In the genomic region with DNA sequence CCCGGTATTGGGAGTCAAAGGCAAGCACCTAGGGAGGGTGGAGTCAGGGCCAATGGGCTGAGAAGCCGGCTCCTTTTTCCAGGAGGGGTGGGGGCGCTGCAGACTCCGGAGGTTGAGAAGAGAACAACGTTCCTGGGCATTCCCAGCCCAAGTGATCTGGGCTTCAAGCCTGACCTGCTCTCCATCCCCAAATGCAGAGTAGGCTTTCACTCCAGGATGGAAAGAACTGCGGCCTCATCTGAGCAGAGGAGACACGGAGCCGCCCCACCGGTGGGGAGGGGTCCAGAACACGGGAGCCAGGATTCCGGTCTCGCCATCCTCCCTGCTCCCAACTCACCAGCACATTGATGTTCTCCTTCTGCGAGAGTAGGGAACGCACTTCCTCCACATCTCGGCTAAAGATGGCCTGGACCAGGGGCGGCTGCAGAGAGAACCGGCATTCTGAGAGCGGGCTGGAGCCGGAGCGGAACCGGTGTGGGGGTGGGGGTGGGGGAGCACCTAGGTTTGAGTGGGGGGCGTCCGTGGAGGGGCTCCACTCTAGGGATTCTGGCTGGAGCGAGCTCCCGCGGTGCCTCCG, we compare ENCODE assay signal across 2 cellular contexts.
TF ChIP-seq lines count a peak whose summit lies in the region.

No MANE protein-coding gene starts in this region.

TF ChIP-seq in GM23338, 12 proteins besides CTCF, POLR2A, EP300 and RAD21 (continues in another document):
- TF ChIP-seq ZNF462 (CRISPR knock-in tag; IDR thresholded peaks at IDR 0.05) (no peak), ZNF331 (CRISPR knock-in tag; IDR thresholded peaks at IDR 0.05; ENCODE audit: low read depth) (no peak), EZH2 (IDR thresholded peaks at IDR 0.05; ENCODE audit: low read depth, unreplicated experiment) (no peak), REST (IDR thresholded peaks at IDR 0.05; ENCODE audit: unreplicated experiment) (no peak), ETS1 (IDR thresholded peaks at IDR 0.05) (no peak), ZNF114 (CRISPR knock-in tag; IDR thresholded peaks at IDR 0.05) (no peak), STAT1 (IDR thresholded peaks at IDR 0.05; ENCODE audit: unreplicated experiment) (no peak), POLR2AphosphoS5 (IDR thresholded peaks at IDR 0.05; ENCODE audit: low read depth) (no peak; the same call in none of the 2 replicates), NANOG (IDR thresholded peaks at IDR 0.05; ENCODE audit: borderline replicate concordance) (no peak)

TF ChIP-seq in HepG2, 621 proteins besides CTCF, POLR2A, EP300 and RAD21 (continues in another document):
- TF ChIP-seq GATA4 (IDR thresholded peaks at IDR 0.05; ENCODE audit: borderline replicate concordance, low read depth), result no peak
- TF ChIP-seq THAP9 (CRISPR knock-in tag; IDR thresholded peaks at IDR 0.05; ENCODE audit: borderline replicate concordance), result no peak
- TF ChIP-seq, protein P1, sequence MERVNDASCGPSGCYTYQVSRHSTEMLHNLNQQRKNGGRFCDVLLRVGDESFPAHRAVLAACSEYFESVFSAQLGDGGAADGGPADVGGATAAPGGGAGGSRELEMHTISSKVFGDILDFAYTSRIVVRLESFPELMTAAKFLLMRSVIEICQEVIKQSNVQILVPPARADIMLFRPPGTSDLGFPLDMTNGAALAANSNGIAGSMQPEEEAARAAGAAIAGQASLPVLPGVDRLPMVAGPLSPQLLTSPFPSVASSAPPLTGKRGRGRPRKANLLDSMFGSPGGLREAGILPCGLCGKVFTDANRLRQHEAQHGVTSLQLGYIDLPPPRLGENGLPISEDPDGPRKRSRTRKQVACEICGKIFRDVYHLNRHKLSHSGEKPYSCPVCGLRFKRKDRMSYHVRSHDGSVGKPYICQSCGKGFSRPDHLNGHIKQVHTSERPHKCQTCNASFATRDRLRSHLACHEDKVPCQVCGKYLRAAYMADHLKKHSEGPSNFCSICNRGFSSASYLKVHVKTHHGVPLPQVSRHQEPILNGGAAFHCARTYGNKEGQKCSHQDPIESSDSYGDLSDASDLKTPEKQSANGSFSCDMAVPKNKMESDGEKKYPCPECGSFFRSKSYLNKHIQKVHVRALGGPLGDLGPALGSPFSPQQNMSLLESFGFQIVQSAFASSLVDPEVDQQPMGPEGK (CRISPR knock-in tag; IDR thresholded peaks at IDR 0.05), result 0 out of 2 replicates have a peak, but pooled peaks have one; percentile 22
- TF ChIP-seq ZIK1 (CRISPR knock-in tag; IDR thresholded peaks at IDR 0.05; ENCODE audit: borderline replicate concordance, low read depth), result no peak
- TF ChIP-seq KDM5A (IDR thresholded peaks at IDR 0.05; ENCODE audit: borderline replicate concordance, low read length), result 0 out of 2 replicates have a peak, but pooled peaks have one; percentile 28
- TF ChIP-seq FOXM1 (CRISPR knock-in tag; IDR thresholded peaks at IDR 0.05), result no peak
- peak; percentile 48; the same call in 1 of the 2 replicates for TF ChIP-seq ZNF605 (CRISPR knock-in tag; IDR thresholded peaks at IDR 0.05)
- no peak for TF ChIP-seq KMT2A (CRISPR knock-in tag; IDR thresholded peaks at IDR 0.05)
- TF ChIP-seq ZNF333 (CRISPR knock-in tag; IDR thresholded peaks at IDR 0.05; ENCODE audit: borderline replicate concordance), result no peak
- TF ChIP-seq, protein P2, sequence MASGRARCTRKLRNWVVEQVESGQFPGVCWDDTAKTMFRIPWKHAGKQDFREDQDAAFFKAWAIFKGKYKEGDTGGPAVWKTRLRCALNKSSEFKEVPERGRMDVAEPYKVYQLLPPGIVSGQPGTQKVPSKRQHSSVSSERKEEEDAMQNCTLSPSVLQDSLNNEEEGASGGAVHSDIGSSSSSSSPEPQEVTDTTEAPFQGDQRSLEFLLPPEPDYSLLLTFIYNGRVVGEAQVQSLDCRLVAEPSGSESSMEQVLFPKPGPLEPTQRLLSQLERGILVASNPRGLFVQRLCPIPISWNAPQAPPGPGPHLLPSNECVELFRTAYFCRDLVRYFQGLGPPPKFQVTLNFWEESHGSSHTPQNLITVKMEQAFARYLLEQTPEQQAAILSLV (CRISPR knock-in tag; IDR thresholded peaks at IDR 0.05; ENCODE audit: borderline replicate concordance), result no peak
- TF ChIP-seq BCL6 (CRISPR knock-in tag; IDR thresholded peaks at IDR 0.05), result 0 out of 2 replicates have a peak, but pooled peaks have one; percentile 3
- TF ChIP-seq HIVEP1 (CRISPR knock-in tag; IDR thresholded peaks at IDR 0.05), result 0 out of 2 replicates have a peak, but pooled peaks have one; percentile 2
- TF ChIP-seq HDAC1 (CRISPR knock-in tag; IDR thresholded peaks at IDR 0.05), result no peak
- TF ChIP-seq GABPB1 (CRISPR knock-in tag; IDR thresholded peaks at IDR 0.05), result no peak
- TF ChIP-seq ZSCAN20 (CRISPR knock-in tag; IDR thresholded peaks at IDR 0.05; ENCODE audit: borderline replicate concordance), result no peak
- no peak for TF ChIP-seq ZBTB25 (CRISPR knock-in tag; IDR thresholded peaks at IDR 0.05)
- TF ChIP-seq WIZ (CRISPR knock-in tag; IDR thresholded peaks at IDR 0.05), result 0 out of 2 replicates have a peak, but pooled peaks have one; percentile 20
- no peak for TF ChIP-seq ZNF484 (CRISPR knock-in tag; IDR thresholded peaks at IDR 0.05; ENCODE audit: borderline replicate concordance, low read depth)
- TF ChIP-seq, protein P3, sequence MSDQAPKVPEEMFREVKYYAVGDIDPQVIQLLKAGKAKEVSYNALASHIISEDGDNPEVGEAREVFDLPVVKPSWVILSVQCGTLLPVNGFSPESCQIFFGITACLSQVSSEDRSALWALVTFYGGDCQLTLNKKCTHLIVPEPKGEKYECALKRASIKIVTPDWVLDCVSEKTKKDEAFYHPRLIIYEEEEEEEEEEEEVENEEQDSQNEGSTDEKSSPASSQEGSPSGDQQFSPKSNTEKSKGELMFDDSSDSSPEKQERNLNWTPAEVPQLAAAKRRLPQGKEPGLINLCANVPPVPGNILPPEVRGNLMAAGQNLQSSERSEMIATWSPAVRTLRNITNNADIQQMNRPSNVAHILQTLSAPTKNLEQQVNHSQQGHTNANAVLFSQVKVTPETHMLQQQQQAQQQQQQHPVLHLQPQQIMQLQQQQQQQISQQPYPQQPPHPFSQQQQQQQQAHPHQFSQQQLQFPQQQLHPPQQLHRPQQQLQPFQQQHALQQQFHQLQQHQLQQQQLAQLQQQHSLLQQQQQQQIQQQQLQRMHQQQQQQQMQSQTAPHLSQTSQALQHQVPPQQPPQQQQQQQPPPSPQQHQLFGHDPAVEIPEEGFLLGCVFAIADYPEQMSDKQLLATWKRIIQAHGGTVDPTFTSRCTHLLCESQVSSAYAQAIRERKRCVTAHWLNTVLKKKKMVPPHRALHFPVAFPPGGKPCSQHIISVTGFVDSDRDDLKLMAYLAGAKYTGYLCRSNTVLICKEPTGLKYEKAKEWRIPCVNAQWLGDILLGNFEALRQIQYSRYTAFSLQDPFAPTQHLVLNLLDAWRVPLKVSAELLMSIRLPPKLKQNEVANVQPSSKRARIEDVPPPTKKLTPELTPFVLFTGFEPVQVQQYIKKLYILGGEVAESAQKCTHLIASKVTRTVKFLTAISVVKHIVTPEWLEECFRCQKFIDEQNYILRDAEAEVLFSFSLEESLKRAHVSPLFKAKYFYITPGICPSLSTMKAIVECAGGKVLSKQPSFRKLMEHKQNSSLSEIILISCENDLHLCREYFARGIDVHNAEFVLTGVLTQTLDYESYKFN (CRISPR knock-in tag; conservative IDR thresholded peaks at IDR 0.05), result no peak
- TF ChIP-seq ZNF879 (CRISPR knock-in tag; IDR thresholded peaks at IDR 0.05), result 0 out of 2 replicates have a peak, but pooled peaks have one; percentile 13
- TF ChIP-seq, protein P4, sequence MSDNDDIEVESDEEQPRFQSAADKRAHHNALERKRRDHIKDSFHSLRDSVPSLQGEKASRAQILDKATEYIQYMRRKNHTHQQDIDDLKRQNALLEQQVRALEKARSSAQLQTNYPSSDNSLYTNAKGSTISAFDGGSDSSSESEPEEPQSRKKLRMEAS (IDR thresholded peaks at IDR 0.05), result no peak
- TF ChIP-seq HNF4A (CRISPR knock-in tag; IDR thresholded peaks at IDR 0.05), result no peak
- no peak for TF ChIP-seq HCFC1 (IDR thresholded peaks at IDR 0.05; ENCODE audit: low read depth, low read length)
- TF ChIP-seq, protein P5, sequence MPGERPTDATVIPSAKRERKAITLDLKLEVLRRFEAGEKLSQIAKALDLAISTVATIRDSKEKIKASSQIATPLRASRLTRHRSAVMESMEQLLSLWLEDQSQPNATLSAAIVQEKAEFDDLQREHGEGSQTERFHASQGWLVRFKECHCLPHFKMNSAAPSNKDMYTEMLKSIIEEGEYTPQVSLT (CRISPR knock-in tag; IDR thresholded peaks at IDR 0.05; ENCODE audit: borderline replicate concordance, low read depth), result no peak
- no peak for TF ChIP-seq TCF7L2 (IDR thresholded peaks at IDR 0.05; ENCODE audit: low read depth, low read length)
- no peak for TF ChIP-seq ZNF24 (IDR thresholded peaks at IDR 0.05)
- 0 out of 2 replicates have a peak, but pooled peaks have one; percentile 1 for TF ChIP-seq ZNF713 (CRISPR knock-in tag; IDR thresholded peaks at IDR 0.05)
- TF ChIP-seq SETDB1 (CRISPR knock-in tag; IDR thresholded peaks at IDR 0.05; ENCODE audit: borderline replicate concordance), result no peak
- TF ChIP-seq ZNF619 (CRISPR knock-in tag; IDR thresholded peaks at IDR 0.05), result peak; percentile 25; the same call in 1 of the 2 replicates
- no peak for TF ChIP-seq SKI (IDR thresholded peaks at IDR 0.05; ENCODE audit: partially characterized antibody)
- no peak for TF ChIP-seq HOXA7 (CRISPR knock-in tag; IDR thresholded peaks at IDR 0.05)
- TF ChIP-seq HNRNPK (IDR thresholded peaks at IDR 0.05; ENCODE audit: low read depth, low read length, poor library complexity, severe bottlenecking), result no peak
- TF ChIP-seq ZNF737 (CRISPR knock-in tag; IDR thresholded peaks at IDR 0.05; ENCODE audit: borderline replicate concordance), result no peak
- no peak for TF ChIP-seq ZKSCAN5 (CRISPR knock-in tag; IDR thresholded peaks at IDR 0.05)
- no peak for TF ChIP-seq SP140L (CRISPR knock-in tag; IDR thresholded peaks at IDR 0.05; ENCODE audit: borderline replicate concordance)
- no peak for TF ChIP-seq EED (CRISPR knock-in tag; IDR thresholded peaks at IDR 0.05)
- no peak for TF ChIP-seq ZNF598 (CRISPR knock-in tag; IDR thresholded peaks at IDR 0.05; ENCODE audit: borderline replicate concordance)
- TF ChIP-seq HNRNPL (IDR thresholded peaks at IDR 0.05; ENCODE audit: low read depth, low read length), result no peak
- TF ChIP-seq KAT7 (CRISPR knock-in tag; IDR thresholded peaks at IDR 0.05; ENCODE audit: borderline replicate concordance), result 0 out of 2 replicates have a peak, but pooled peaks have one; percentile 2
- no peak for TF ChIP-seq SMARCC2 (IDR thresholded peaks at IDR 0.05)
- TF ChIP-seq SOX5 (CRISPR knock-in tag; IDR thresholded peaks at IDR 0.05; ENCODE audit: borderline replicate concordance), result no peak
- TF ChIP-seq ZNF263 (CRISPR knock-in tag; IDR thresholded peaks at IDR 0.05), result 0 out of 2 replicates have a peak, but pooled peaks have one; percentile 13
- TF ChIP-seq HNRNPLL (IDR thresholded peaks at IDR 0.05; ENCODE audit: low read depth, low read length, poor library complexity, severe bottlenecking), result no peak
- TF ChIP-seq, protein P6, sequence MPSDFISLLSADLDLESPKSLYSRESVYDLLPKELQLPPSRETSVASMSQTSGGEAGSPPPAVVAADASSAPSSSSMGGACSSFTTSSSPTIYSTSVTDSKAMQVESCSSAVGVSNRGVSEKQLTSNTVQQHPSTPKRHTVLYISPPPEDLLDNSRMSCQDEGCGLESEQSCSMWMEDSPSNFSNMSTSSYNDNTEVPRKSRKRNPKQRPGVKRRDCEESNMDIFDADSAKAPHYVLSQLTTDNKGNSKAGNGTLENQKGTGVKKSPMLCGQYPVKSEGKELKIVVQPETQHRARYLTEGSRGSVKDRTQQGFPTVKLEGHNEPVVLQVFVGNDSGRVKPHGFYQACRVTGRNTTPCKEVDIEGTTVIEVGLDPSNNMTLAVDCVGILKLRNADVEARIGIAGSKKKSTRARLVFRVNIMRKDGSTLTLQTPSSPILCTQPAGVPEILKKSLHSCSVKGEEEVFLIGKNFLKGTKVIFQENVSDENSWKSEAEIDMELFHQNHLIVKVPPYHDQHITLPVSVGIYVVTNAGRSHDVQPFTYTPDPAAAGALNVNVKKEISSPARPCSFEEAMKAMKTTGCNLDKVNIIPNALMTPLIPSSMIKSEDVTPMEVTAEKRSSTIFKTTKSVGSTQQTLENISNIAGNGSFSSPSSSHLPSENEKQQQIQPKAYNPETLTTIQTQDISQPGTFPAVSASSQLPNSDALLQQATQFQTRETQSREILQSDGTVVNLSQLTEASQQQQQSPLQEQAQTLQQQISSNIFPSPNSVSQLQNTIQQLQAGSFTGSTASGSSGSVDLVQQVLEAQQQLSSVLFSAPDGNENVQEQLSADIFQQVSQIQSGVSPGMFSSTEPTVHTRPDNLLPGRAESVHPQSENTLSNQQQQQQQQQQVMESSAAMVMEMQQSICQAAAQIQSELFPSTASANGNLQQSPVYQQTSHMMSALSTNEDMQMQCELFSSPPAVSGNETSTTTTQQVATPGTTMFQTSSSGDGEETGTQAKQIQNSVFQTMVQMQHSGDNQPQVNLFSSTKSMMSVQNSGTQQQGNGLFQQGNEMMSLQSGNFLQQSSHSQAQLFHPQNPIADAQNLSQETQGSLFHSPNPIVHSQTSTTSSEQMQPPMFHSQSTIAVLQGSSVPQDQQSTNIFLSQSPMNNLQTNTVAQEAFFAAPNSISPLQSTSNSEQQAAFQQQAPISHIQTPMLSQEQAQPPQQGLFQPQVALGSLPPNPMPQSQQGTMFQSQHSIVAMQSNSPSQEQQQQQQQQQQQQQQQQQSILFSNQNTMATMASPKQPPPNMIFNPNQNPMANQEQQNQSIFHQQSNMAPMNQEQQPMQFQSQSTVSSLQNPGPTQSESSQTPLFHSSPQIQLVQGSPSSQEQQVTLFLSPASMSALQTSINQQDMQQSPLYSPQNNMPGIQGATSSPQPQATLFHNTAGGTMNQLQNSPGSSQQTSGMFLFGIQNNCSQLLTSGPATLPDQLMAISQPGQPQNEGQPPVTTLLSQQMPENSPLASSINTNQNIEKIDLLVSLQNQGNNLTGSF (CRISPR knock-in tag; IDR thresholded peaks at IDR 0.05), result no peak
